ENCODE assay signal across 16 cellular contexts in genomic region chr9:89381308-89381609, GRCh38.
DNase-seq lines count a peak whose midpoint lies in the region; ATAC-seq, FAIRE-seq and TF ChIP-seq lines count a peak whose summit lies in the region.
"Had no signal": no experiment of that assay in that cellular context is flagged by ENCODE, and none has a peak within 500 bp of the region (broad histone marks: within the 10 kb centered on the region; RNA-seq: fewer than 3 reads in every experiment).

No MANE protein-coding gene starts in this region.

- 87 to 96% (median 92%) methylated on average over 4 of the region's 4 CpGs for WGBS in small intestine, 3 donors

- no peaks in the 10 kb centered on the region for H3K9me3 Mint-ChIP-seq in activated naive CD4-positive, alpha-beta T cell treated with anti-CD3 and anti-CD28 coated beads for 36 hours
- no peaks in the 10 kb centered on the region for H3K9me3 Mint-ChIP-seq in activated CD4-positive, alpha-beta memory T cell treated with anti-CD3 and anti-CD28 coated beads for 36 hours
- no peaks in the 10 kb centered on the region for H3K9me3 Mint-ChIP-seq in stimulated activated naive B cell treated with anti-CD40 and anti-IgM and Interleukin-4, amounts not matched to agents 10 μg/mL and 1 μg/mL and 100 μg/mL, for 72 hours

- no peak for ATAC-seq in stimulated activated naive B cell treated with anti-CD40 and anti-IgM and Interleukin-4, amounts not matched to agents 10 μg/mL and 1 μg/mL and 100 μg/mL, for 72 hours (replicated peaks)
- ATAC-seq: right cardiac atrium had no signal

- no peak overlapping the region for H3K4me3 ChIP-seq in dorsolateral prefrontal cortex
- H3K4me3 ChIP-seq in small intestine (ENCODE audit: low read depth in 1 of 2, low read length in 2 of 2): no peak overlapping the region
- H3K4me3 ChIP-seq: GM23248, ovary, thoracic aorta had no signal

- H3K36me3 Mint-ChIP-seq in activated naive CD4-positive, alpha-beta T cell treated with anti-CD3 and anti-CD28 coated beads for 36 hours (ENCODE audit: low read depth): peaks cover 70% of the 10 kb centered on the region
- H3K36me3 Mint-ChIP-seq in activated CD4-positive, alpha-beta memory T cell treated with anti-CD3 and anti-CD28 coated beads for 36 hours: peaks cover 61% of the 10 kb centered on the region
- H3K36me3 Mint-ChIP-seq in stimulated activated naive B cell treated with anti-CD40 and anti-IgM and Interleukin-4, amounts not matched to agents 10 μg/mL and 1 μg/mL and 100 μg/mL, for 72 hours: peaks cover 66 to 87% of the 10 kb centered on the region in 2 donors

- peak overlapping the region in 30 of 59 donors; percentile 3 to 71 (median 30) for H3K27ac ChIP-seq in dorsolateral prefrontal cortex
- no peak overlapping the region for H3K27ac ChIP-seq in small intestine (ENCODE audit: low read depth in 1 of 2, low read length in 1 of 2)
- H3K27ac ChIP-seq: brain microvascular endothelial cell, GM23248, ovary, thoracic aorta had no signal

- peak overlapping the region; percentile 68 for H3K27ac Mint-ChIP-seq in activated naive CD4-positive, alpha-beta T cell treated with anti-CD3 and anti-CD28 coated beads for 36 hours
- peak overlapping the region; percentile 76 for H3K27ac Mint-ChIP-seq in activated CD4-positive, alpha-beta memory T cell treated with anti-CD3 and anti-CD28 coated beads for 36 hours
- peak overlapping the region; percentile 88 for H3K27ac Mint-ChIP-seq in stimulated activated naive B cell treated with anti-CD40 and anti-IgM and Interleukin-4, amounts not matched to agents 10 μg/mL and 1 μg/mL and 100 μg/mL, for 72 hours

- H3K4me1 ChIP-seq in small intestine (ENCODE audit: control insufficient read depth in 2 of 2, insufficient read depth in 1 of 2, low read depth in 1 of 2, low read length in 1 of 2): no peaks in the 10 kb centered on the region

- CTCF ChIA-PET in activated naive CD4-positive, alpha-beta T cell treated with anti-CD3 and anti-CD28 coated beads for 36 hours (lab: Charles Lee): interaction anchor here (1.4 kb wide), 1 partner anchor 168 kb away, joined by 6 read pairs; no protein-coding TSS in a partner anchor
- CTCF ChIA-PET in activated CD4-positive, alpha-beta memory T cell treated with anti-CD3 and anti-CD28 coated beads for 36 hours (lab: Charles Lee): no interaction called here

- intact Hi-C loops in activated naive CD4-positive, alpha-beta T cell treated with anti-CD3 and anti-CD28 coated beads for 36 hours (cut with micrococcal nuclease): no loop called here
- intact Hi-C loops in activated CD4-positive, alpha-beta memory T cell treated with anti-CD3 and anti-CD28 coated beads for 36 hours (cut with micrococcal nuclease): no loop called here
- intact Hi-C loops in dorsolateral prefrontal cortex (cut with DNase I): no loop called here

- no peak for DNase-seq in activated naive CD4-positive, alpha-beta T cell treated with anti-CD3 and anti-CD28 coated beads for 36 hours
- no peak for DNase-seq in activated naive CD4-positive, alpha-beta T cell treated with anti-CD3 and anti-CD28 coated beads, Interleukin-2, amount 50 U/mL, for 16 hours
- no peak for DNase-seq in activated CD4-positive, alpha-beta memory T cell treated with anti-CD3 and anti-CD28 coated beads for 36 hours
- DNase-seq in dorsolateral prefrontal cortex: no peak
- DNase-seq in stimulated activated naive B cell treated with anti-CD40 and anti-IgM and Interleukin-4, amounts not matched to agents 10 μg/mL and 1 μg/mL and 100 μg/mL, for 72 hours: no peak
- DNase-seq in small intestine: no peak
- DNase-seq in SKM-1 (lab: John Stamatoyannopoulos, UW; ENCODE audit: unreplicated experiment): no peak
- no peak for DNase-seq in stimulated activated CD4-positive, alpha-beta T cell treated with anti-CD3 and anti-CD28 coated beads, Interleukin-4, amount 100 ng/mL, for 24 hours
- DNase-seq: activated CD4-positive, alpha-beta T cell treated with anti-CD3 and anti-CD28 coated beads for 1 hour; GF-D8; GM23248; NCI-H1694; ovary had no signal

- H3K4me3 Mint-ChIP-seq in activated naive CD4-positive, alpha-beta T cell treated with anti-CD3 and anti-CD28 coated beads for 36 hours: no peak overlapping the region
- no peak overlapping the region for H3K4me3 Mint-ChIP-seq in activated CD4-positive, alpha-beta memory T cell treated with anti-CD3 and anti-CD28 coated beads for 36 hours
- peak overlapping the region in 1 of 2 donors; percentile 44 for H3K4me3 Mint-ChIP-seq in stimulated activated naive B cell treated with anti-CD40 and anti-IgM and Interleukin-4, amounts not matched to agents 10 μg/mL and 1 μg/mL and 100 μg/mL, for 72 hours

- H3K27me3 ChIP-seq in dorsolateral prefrontal cortex: no peaks in the 10 kb centered on the region
- no peaks in the 10 kb centered on the region for H3K27me3 ChIP-seq in small intestine (ENCODE audit: control insufficient read depth in 2 of 2, insufficient read depth in 2 of 2, low read length in 2 of 2)
- H3K27me3 ChIP-seq: brain microvascular endothelial cell, ovary had no signal

- H3K27me3 Mint-ChIP-seq in activated naive CD4-positive, alpha-beta T cell treated with anti-CD3 and anti-CD28 coated beads for 36 hours (ENCODE audit: low read depth): no peaks in the 10 kb centered on the region
- H3K27me3 Mint-ChIP-seq in activated CD4-positive, alpha-beta memory T cell treated with anti-CD3 and anti-CD28 coated beads for 36 hours: no peaks in the 10 kb centered on the region
- no peaks in the 10 kb centered on the region for H3K27me3 Mint-ChIP-seq in stimulated activated naive B cell treated with anti-CD40 and anti-IgM and Interleukin-4, amounts not matched to agents 10 μg/mL and 1 μg/mL and 100 μg/mL, for 72 hours

- H3K4me1 Mint-ChIP-seq in activated naive CD4-positive, alpha-beta T cell treated with anti-CD3 and anti-CD28 coated beads for 36 hours (ENCODE audit: low read depth): peaks cover 58% of the 10 kb centered on the region
- H3K4me1 Mint-ChIP-seq in activated CD4-positive, alpha-beta memory T cell treated with anti-CD3 and anti-CD28 coated beads for 36 hours (ENCODE audit: low read depth): peaks cover 38% of the 10 kb centered on the region
- H3K4me1 Mint-ChIP-seq in stimulated activated naive B cell treated with anti-CD40 and anti-IgM and Interleukin-4, amounts not matched to agents 10 μg/mL and 1 μg/mL and 100 μg/mL, for 72 hours: peaks cover 30 to 51% of the 10 kb centered on the region in 2 donors

- FAIRE-seq in small intestine (lab: Jason Lieb, UNC): no peak

- no peaks in the 10 kb centered on the region for H3K9me3 ChIP-seq in small intestine (ENCODE audit: control insufficient read depth, low read depth)
- H3K9me3 ChIP-seq: ovary, thoracic aorta had no signal

- H3K36me3 ChIP-seq in small intestine (ENCODE audit: control insufficient read depth in 2 of 2, insufficient read depth in 2 of 2, low read length in 2 of 2): peaks cover 2% of the 10 kb centered on the region in 2 donors
- H3K36me3 ChIP-seq: brain microvascular endothelial cell, ovary had no signal

- no peak for TF ChIP-seq CTCF in dorsolateral prefrontal cortex (IDR thresholded peaks at IDR 0.05 in 54 of 56, conservative IDR thresholded peaks at IDR 0.05 in 2 of 56; ENCODE audit: low read depth in 1 of 56, partially characterized antibody in 56 of 56)

- POLR2A ChIA-PET in activated CD4-positive, alpha-beta memory T cell treated with anti-CD3 and anti-CD28 coated beads for 36 hours (lab: Charles Lee): no interaction called here

Comparison
In these comparisons a context has a peak if more than half of its experiments do, and no peak if none do; other contexts are left out.
1. H3K27ac ChIP-seq: peak in dorsolateral prefrontal cortex (30 of 59); none in small intestine (0 of 2).
2. Peak in every context shown above with its lines, with median percentiles within 50 percentile points of each other: H3K27ac Mint-ChIP-seq.